ENCODE assay signal across 8 cellular contexts in the genomic region with DNA sequence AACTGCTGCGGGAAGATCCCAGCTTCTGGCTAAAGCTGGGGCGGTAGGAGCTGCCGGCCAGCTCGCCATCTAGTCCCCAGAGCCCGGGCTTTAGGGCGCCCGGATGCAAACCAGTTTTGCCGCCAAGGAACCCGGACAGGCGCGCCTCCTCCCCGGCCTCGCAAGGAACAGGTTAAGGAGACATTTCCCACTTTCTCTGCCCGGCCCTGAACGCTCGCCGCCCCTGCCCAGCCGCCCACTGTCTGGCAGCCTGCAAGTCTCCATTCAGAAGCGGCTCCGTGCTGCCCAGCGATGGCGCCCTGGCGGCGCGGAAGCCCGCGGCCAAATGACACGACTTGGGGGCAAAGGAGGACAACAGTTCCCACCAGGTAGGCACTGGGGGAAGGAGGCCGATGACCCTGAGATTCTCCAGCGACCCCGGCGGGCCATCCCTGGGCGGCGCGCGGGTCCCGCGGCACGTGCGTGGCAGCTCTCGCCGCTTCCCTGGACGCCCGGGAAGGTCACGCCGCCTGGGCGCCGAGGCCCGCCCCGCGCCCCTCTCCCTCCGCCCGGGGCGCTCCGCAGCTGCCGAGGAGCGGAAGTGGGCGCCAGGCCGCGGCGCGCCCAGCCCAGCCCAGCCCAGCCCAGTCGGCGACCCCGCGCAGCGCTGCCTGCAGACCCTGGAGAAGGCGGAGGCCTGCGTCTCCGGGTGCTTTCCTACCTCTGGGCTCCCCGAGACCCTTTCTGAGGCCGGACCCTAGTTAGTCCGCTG. TPM values are rescaled to one million over a fixed set of nuclear protein-coding genes. Genes with fewer than 3 reads are reported as not detected.
DNase-seq lines count a peak whose midpoint lies in the region; ATAC-seq and TF ChIP-seq lines count a peak whose summit lies in the region.

No MANE protein-coding gene starts in this region.

- H3K36me3 Mint-ChIP-seq in IgD-negative memory B cell (no peaks in the 10 kb centered on the region), glutamatergic neuron (ENCODE audit: unreplicated experiment) (no peaks in the 10 kb centered on the region)
- no peaks in the 10 kb centered on the region for H3K36me3 Mint-ChIP-seq in activated T-cell treated with anti-CD3 and anti-CD28 coated beads, Interleukin-2, amount 50 U/mL, for 4 hours (ENCODE audit: insufficient read depth)

- H3K9me3 ChIP-seq in parathyroid adenoma (ENCODE audit: control insufficient read depth, low read length), result no peaks in the 10 kb centered on the region

- peak overlapping the region; percentile 63 for H3K27ac ChIP-seq in parathyroid adenoma

- DNase-seq in EH (ENCODE audit: low read depth) (peak; percentile 50), GM20000 (ENCODE audit: low spot score) (peak; percentile 52), glutamatergic neuron (peak; percentile 75), HPDE6-E6E7 (ENCODE audit: extremely low spot score) (no peak), GOT3 (lab: John Stamatoyannopoulos, UW) (no peak)
- DNase-seq in activated T-cell treated with anti-CD3 and anti-CD28 coated beads, Interleukin-2, amount 50 U/mL, for 4 hours, result no peak

- H3K27ac Mint-ChIP-seq in IgD-negative memory B cell, result no peak overlapping the region
- peak overlapping the region; percentile 72 for H3K27ac Mint-ChIP-seq in glutamatergic neuron (ENCODE audit: unreplicated experiment)

- H3K9me3 Mint-ChIP-seq in IgD-negative memory B cell (no peaks in the 10 kb centered on the region), glutamatergic neuron (ENCODE audit: unreplicated experiment) (peaks cover 2% of the 10 kb centered on the region)
- H3K9me3 Mint-ChIP-seq in activated T-cell treated with anti-CD3 and anti-CD28 coated beads, Interleukin-2, amount 50 U/mL, for 4 hours, result no peaks in the 10 kb centered on the region

- H2AFZ ChIP-seq in parathyroid adenoma, result peak overlapping the region; percentile 89

- H3K27me3 ChIP-seq in parathyroid adenoma (ENCODE audit: control insufficient read depth, insufficient read depth, low read length), result no peaks in the 10 kb centered on the region

- peak overlapping the region; percentile 47 for H3K4me3 ChIP-seq in parathyroid adenoma (ENCODE audit: low read depth, low read length)

- H3K4me1 Mint-ChIP-seq in IgD-negative memory B cell, result peaks cover 2 to 11% (median 9%) of the 10 kb centered on the region in 3 donors
- H3K4me1 Mint-ChIP-seq in activated T-cell treated with anti-CD3 and anti-CD28 coated beads, Interleukin-2, amount 50 U/mL, for 4 hours (ENCODE audit: low read depth), result peaks cover 5% of the 10 kb centered on the region
- peaks cover 2% of the 10 kb centered on the region for H3K4me1 Mint-ChIP-seq in glutamatergic neuron (ENCODE audit: low read depth, unreplicated experiment)

- H3K36me3 ChIP-seq in parathyroid adenoma (ENCODE audit: control insufficient read depth, insufficient read depth, low read length), result no peaks in the 10 kb centered on the region

- peaks cover 6% of the 10 kb centered on the region for H3K4me1 ChIP-seq in parathyroid adenoma

- H3K27me3 Mint-ChIP-seq in IgD-negative memory B cell (peaks cover 33% of the 10 kb centered on the region), glutamatergic neuron (ENCODE audit: unreplicated experiment) (peaks cover 4% of the 10 kb centered on the region)
- peaks cover 37% of the 10 kb centered on the region for H3K27me3 Mint-ChIP-seq in activated T-cell treated with anti-CD3 and anti-CD28 coated beads, Interleukin-2, amount 50 U/mL, for 4 hours (ENCODE audit: low read depth)

- H3K9ac ChIP-seq in parathyroid adenoma, result no peak overlapping the region

- peak overlapping the region; percentile 35 to 91 (median 76) for H3K4me3 Mint-ChIP-seq in IgD-negative memory B cell
- H3K4me3 Mint-ChIP-seq in activated T-cell treated with anti-CD3 and anti-CD28 coated beads, Interleukin-2, amount 50 U/mL, for 4 hours, result peak overlapping the region; percentile 55
- H3K4me3 Mint-ChIP-seq in glutamatergic neuron (ENCODE audit: unreplicated experiment), result peak overlapping the region; percentile 78

- ATAC-seq in activated T-cell treated with anti-CD3 and anti-CD28 coated beads, Interleukin-2, amount 50 U/mL, for 4 hours, result peak; percentile 53 to 60

- H3K4me2 ChIP-seq in parathyroid adenoma (ENCODE audit: low read length), result peak overlapping the region; percentile 78

- TF ChIP-seq CTCF in GM20000 (IDR thresholded peaks at IDR 0.05; ENCODE audit: extremely low read depth, missing control alignments), result no peak
- TF ChIP-seq CTCF in glutamatergic neuron (IDR thresholded peaks at IDR 0.05; ENCODE audit: partially characterized antibody, unreplicated experiment), result no peak
- no peak for TF ChIP-seq CTCF in parathyroid adenoma (IDR thresholded peaks at IDR 0.05)

- H3K79me2 ChIP-seq in parathyroid adenoma, result no peaks in the 10 kb centered on the region

RNA-seq across cellular contexts. Expression of gene HNRNPA1L2, which starts 42.2 kb away (rescaled TPM):
- polyA plus RNA-seq in IgD-negative memory B cell, result 17.0 TPM
- total RNA-seq in activated T-cell treated with anti-CD3 and anti-CD28 coated beads, Interleukin-2, amount 50 U/mL, for 4 hours, result 1 to 10 TPM; 7.5 to 9.7 (median 8.9) TPM
- total RNA-seq in glutamatergic neuron (ENCODE audit: unreplicated experiment), result 15.2 TPM

RNA-seq across cellular contexts. Expression of gene SUGT1, which starts 52.6 kb away (rescaled TPM):
- polyA plus RNA-seq in IgD-negative memory B cell, result 47.3 TPM
- 10 to 100 TPM; 59.8 to 73.2 (median 63.9) TPM for total RNA-seq in activated T-cell treated with anti-CD3 and anti-CD28 coated beads, Interleukin-2, amount 50 U/mL, for 4 hours
- total RNA-seq in glutamatergic neuron (ENCODE audit: unreplicated experiment), result 57.9 TPM

Comparison
In these comparisons a context has a peak if more than half of its experiments do, and no peak if none do; other contexts are left out.
1. DNase-seq: peak in EH (single experiment), GM20000 (single experiment) and glutamatergic neuron (single experiment); none in activated T-cell treated with anti-CD3 and anti-CD28 coated beads, Interleukin-2, amount 50 U/mL, for 4 hours (single experiment), HPDE6-E6E7 (single experiment) and GOT3 (single experiment).
2. Peak in every context shown above with its lines, with median percentiles within 50 percentile points of each other: H3K4me3 Mint-ChIP-seq.